In genomic region chr18:13375302-13376255, GRCh38 we compare ENCODE assay signal across 8 cellular contexts.
DNase-seq lines count a peak whose midpoint lies in the region; ATAC-seq and TF ChIP-seq lines count a peak whose summit lies in the region.

No MANE protein-coding gene starts in this region.

- no peaks in the 10 kb centered on the region for H3K27me3 ChIP-seq in esophagus muscularis mucosa
- H3K27me3 ChIP-seq in trophoblast cell (ENCODE audit: insufficient read depth, low read length) = no peaks in the 10 kb centered on the region
- H3K27me3 ChIP-seq in tibial nerve = no peaks in the 10 kb centered on the region
- no peaks in the 10 kb centered on the region for H3K27me3 ChIP-seq in MM.1S (replicated peaks; ENCODE audit: insufficient read depth, low read length)

- no peaks in the 10 kb centered on the region for H3K9me2 ChIP-seq in MM.1S (replicated peaks; ENCODE audit: insufficient read depth, low read length)

- H4K91ac ChIP-seq in trophoblast cell (ENCODE audit: low read depth, low read length) = no peak overlapping the region

- peak; percentile 76 for ATAC-seq in GM21576 (IDR thresholded peaks at IDR 0.05; ENCODE audit: unreplicated experiment)

- no peak overlapping the region for H2BK5ac ChIP-seq in trophoblast cell (ENCODE audit: low read depth, low read length, poor library complexity)

- H3K27ac ChIP-seq in esophagus muscularis mucosa (replicated peaks in 1 of 4) = peak overlapping the region; percentile 60 to 77 (median 65)
- no peak overlapping the region for H3K27ac ChIP-seq in trophoblast cell (ENCODE audit: low read depth, low read length)
- peak overlapping the region in 3 of 4 donors; percentile 14 to 57 (median 43) for H3K27ac ChIP-seq in tibial nerve
- H3K27ac ChIP-seq in MM.1S (ENCODE audit: low read length) = no peak overlapping the region

- 61% methylated on average over 19 of the region's 19 CpGs for WGBS in esophagus muscularis mucosa
- WGBS in trophoblast cell (ENCODE audit: extremely low coverage, insufficient coverage, insufficient read length) = no CpG with 5 or more reads among the region's 19 CpGs
- 68 to 69% methylated on average over 19 of the region's 19 CpGs for WGBS in tibial nerve, 2 donors

- H2AFZ ChIP-seq in trophoblast cell (ENCODE audit: insufficient read depth, low read length, poor library complexity) (no peak overlapping the region), MM.1S (ENCODE audit: low read length) (no peak overlapping the region)

- no peak overlapping the region for H3K14ac ChIP-seq in trophoblast cell (ENCODE audit: low read length)

- intact Hi-C loops in esophagus muscularis mucosa (cut with DNase I) = loop anchor here (5.0 kb wide), 1 partner anchor 113 kb away; no protein-coding TSS in a partner anchor

- H4K20me1 ChIP-seq in MM.1S (ENCODE audit: insufficient read depth, low read length) = no peaks in the 10 kb centered on the region

- no peak overlapping the region for H3K18ac ChIP-seq in trophoblast cell (ENCODE audit: low read length)

- no peak overlapping the region for H2AK5ac ChIP-seq in trophoblast cell (ENCODE audit: low read length)

- TF ChIP-seq CTCF in esophagus muscularis mucosa (IDR thresholded peaks at IDR 0.05) (peak in 2 of 3 experiments; percentile 16 to 27), tibial nerve (IDR thresholded peaks at IDR 0.05) (no peak), MM.1S (IDR thresholded peaks at IDR 0.05; ENCODE audit: low read length) (no peak)

- DNase-seq in COR-L47 (lab: John Stamatoyannopoulos, UW) = peak; percentile 41
- DNase-seq in LHCN-M2 (ENCODE audit: low read depth) = peak; percentile 68
- DNase-seq in activated T-cell treated with anti-CD3 and anti-CD28 coated beads for 1 hour (ENCODE audit: low read depth) = peak; percentile 53
- DNase-seq in esophagus muscularis mucosa (ENCODE audit: extremely low spot score) = peak; percentile 92
- DNase-seq in trophoblast cell = peak; percentile 49 to 51
- DNase-seq in tibial nerve (ENCODE audit: low spot score in 2 of 2) = peak; percentile 42 to 67
- DNase-seq in MM.1S = no peak

- no peak for TF ChIP-seq POLR2A in esophagus muscularis mucosa (IDR thresholded peaks at IDR 0.05; ENCODE audit: low read depth)
- no peak for TF ChIP-seq POLR2A in tibial nerve (IDR thresholded peaks at IDR 0.05)

- H3K4me2 ChIP-seq in trophoblast cell (ENCODE audit: low read length) (no peak overlapping the region), MM.1S (ENCODE audit: low read depth, low read length) (no peak overlapping the region)

- peaks cover 37 to 64% (median 43%) of the 10 kb centered on the region in 4 donors for H3K4me1 ChIP-seq in esophagus muscularis mucosa
- H3K4me1 ChIP-seq in trophoblast cell (ENCODE audit: control insufficient read depth in 1 of 2, insufficient read depth in 2 of 2, low read length in 2 of 2) = peaks cover 0 to 1% of the 10 kb centered on the region in 2 experiments
- peaks cover 0 to 29% (median 10%) of the 10 kb centered on the region in 4 donors for H3K4me1 ChIP-seq in tibial nerve
- H3K4me1 ChIP-seq in MM.1S (ENCODE audit: low read length) = peaks cover 26% of the 10 kb centered on the region

- no peaks in the 10 kb centered on the region for H3K79me1 ChIP-seq in trophoblast cell (ENCODE audit: low read length)

- H3K79me2 ChIP-seq in trophoblast cell (ENCODE audit: control insufficient read depth, insufficient read depth, low read length, poor library complexity) = no peaks in the 10 kb centered on the region
- no peaks in the 10 kb centered on the region for H3K79me2 ChIP-seq in MM.1S (ENCODE audit: low read length)

- H3K9ac ChIP-seq in trophoblast cell (ENCODE audit: low read length) (no peak overlapping the region), MM.1S (ENCODE audit: low read length) (no peak overlapping the region)

- H3K23ac ChIP-seq in trophoblast cell (ENCODE audit: low read length) = no peak overlapping the region

- H2BK12ac ChIP-seq in trophoblast cell (ENCODE audit: low read length) = no peak overlapping the region

- H3K4ac ChIP-seq in trophoblast cell (ENCODE audit: low read depth, low read length) = no peak overlapping the region

- H3K36me3 ChIP-seq in esophagus muscularis mucosa = no peaks in the 10 kb centered on the region
- H3K36me3 ChIP-seq in trophoblast cell (ENCODE audit: control insufficient read depth in 1 of 2, insufficient read depth in 2 of 2, low read length in 2 of 2) = no peaks in the 10 kb centered on the region
- H3K36me3 ChIP-seq in tibial nerve = no peaks in the 10 kb centered on the region
- no peaks in the 10 kb centered on the region for H3K36me3 ChIP-seq in MM.1S (replicated peaks; ENCODE audit: insufficient read depth, low read length)

- H4K12ac ChIP-seq in trophoblast cell (ENCODE audit: low read depth, low read length) = no peak overlapping the region

- H3K4me3 ChIP-seq in esophagus muscularis mucosa (no peak overlapping the region), trophoblast cell (ENCODE audit: low read depth, low read length) (no peak overlapping the region), tibial nerve (no peak overlapping the region), MM.1S (ENCODE audit: low read length) (no peak overlapping the region)

- no peak overlapping the region for H4K8ac ChIP-seq in trophoblast cell (ENCODE audit: low read depth, low read length)

- TF ChIP-seq EP300 in esophagus muscularis mucosa (IDR thresholded peaks at IDR 0.05) (no peak), tibial nerve (IDR thresholded peaks at IDR 0.05) (peak in 1 of 2 donors; percentile 55)

- no peak overlapping the region for H2BK120ac ChIP-seq in trophoblast cell (ENCODE audit: insufficient read depth, low read length, poor library complexity)

- H3F3A ChIP-seq in MM.1S (ENCODE audit: insufficient read depth, low read length) = peaks cover 22% of the 10 kb centered on the region

- H3K9me3 ChIP-seq in esophagus muscularis mucosa (no peaks in the 10 kb centered on the region), trophoblast cell (ENCODE audit: insufficient read depth, low read depth, low read length) (peaks cover 4% of the 10 kb centered on the region), tibial nerve (no peaks in the 10 kb centered on the region), MM.1S (replicated peaks; ENCODE audit: insufficient read depth, low read length) (no peaks in the 10 kb centered on the region)

Comparison
In these comparisons a context has a peak if more than half of its experiments do, and no peak if none do; other contexts are left out.
1. H3K27ac ChIP-seq: peak in esophagus muscularis mucosa (4 of 4) and tibial nerve (3 of 4); none in trophoblast cell (single experiment) and MM.1S (single experiment).
2. CTCF ChIP-seq: peak in esophagus muscularis mucosa (2 of 3); none in tibial nerve (0 of 5) and MM.1S (single experiment).